In the genomic region with DNA sequence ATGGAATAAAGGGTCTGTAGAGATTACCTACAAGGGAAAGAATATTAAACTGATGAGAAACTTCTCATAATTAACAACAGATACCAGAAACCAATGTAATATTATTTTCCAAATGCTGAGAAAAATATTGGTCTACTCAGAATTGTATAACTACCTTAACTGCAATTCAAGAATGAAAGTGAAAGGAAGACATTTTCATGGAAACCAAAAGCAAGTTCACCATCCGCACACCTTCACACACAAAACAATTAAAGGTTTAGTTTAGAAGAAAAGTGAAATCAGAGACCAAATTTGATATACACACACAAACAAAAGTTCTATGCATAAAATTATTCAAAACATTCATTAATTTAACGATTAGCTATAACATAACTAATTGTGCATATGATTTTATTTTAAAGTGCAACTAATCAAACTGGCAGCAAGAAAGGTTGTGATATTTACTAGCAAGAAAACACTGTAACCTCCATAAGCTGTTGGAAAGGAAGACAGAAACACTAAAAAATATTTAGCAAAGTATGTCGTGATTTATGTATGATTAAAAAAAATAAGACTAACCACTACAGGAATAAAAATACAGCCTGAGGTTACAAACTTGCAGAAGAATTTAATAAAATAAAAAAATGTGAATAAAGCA, we compare ENCODE assay signal across 10 cellular contexts.
DNase-seq lines count a peak whose midpoint lies in the region; ATAC-seq lines count a peak whose summit lies in the region.
"Had no signal": no experiment of that assay in that cellular context is flagged by ENCODE, and none has a peak within 500 bp of the region (broad histone marks: within the 10 kb centered on the region; RNA-seq: fewer than 3 reads in every experiment).

No MANE protein-coding gene starts in this region.

- intact Hi-C loops in activated naive CD4-positive, alpha-beta T cell treated with anti-CD3 and anti-CD28 coated beads for 36 hours (cut with micrococcal nuclease): loop anchor here (5.0 kb wide), 1 partner anchor 145 kb away; no protein-coding TSS in a partner anchor

- CTCF ChIA-PET in activated naive CD4-positive, alpha-beta T cell treated with anti-CD3 and anti-CD28 coated beads for 36 hours (lab: Charles Lee): no interaction called here

- ATAC-seq in activated naive CD4-positive, alpha-beta T cell treated with anti-CD3 and anti-CD28 coated beads, Interleukin-2, amount 50 U/mL, for 72 hours: no peak
- ATAC-seq in GM21390 (IDR thresholded peaks at IDR 0.05; ENCODE audit: unreplicated experiment): peak; percentile 72
- ATAC-seq in left lobe of liver: peak; percentile 72
- ATAC-seq: left cardiac atrium had no signal

- H3K27ac Mint-ChIP-seq in activated naive CD4-positive, alpha-beta T cell treated with anti-CD3 and anti-CD28 coated beads for 36 hours: no peak overlapping the region
- H3K27ac Mint-ChIP-seq in activated naive CD4-positive, alpha-beta T cell treated with anti-CD3 and anti-CD28 coated beads, Interleukin-2, amount 50 U/mL, for 72 hours: no peak overlapping the region
- H3K27ac Mint-ChIP-seq: HFFc6 had no signal

- H3K27me3 Mint-ChIP-seq in activated naive CD4-positive, alpha-beta T cell treated with anti-CD3 and anti-CD28 coated beads for 36 hours (ENCODE audit: low read depth): no peaks in the 10 kb centered on the region

- no peaks in the 10 kb centered on the region for H3K9me3 Mint-ChIP-seq in activated naive CD4-positive, alpha-beta T cell treated with anti-CD3 and anti-CD28 coated beads for 36 hours
- peaks cover 0 to 3% of the 10 kb centered on the region in 2 donors for H3K9me3 Mint-ChIP-seq in activated naive CD4-positive, alpha-beta T cell treated with anti-CD3 and anti-CD28 coated beads, Interleukin-2, amount 50 U/mL, for 72 hours

- no peak for DNase-seq in activated naive CD4-positive, alpha-beta T cell treated with anti-CD3 and anti-CD28 coated beads for 36 hours
- no peak for DNase-seq in activated naive CD4-positive, alpha-beta T cell treated with anti-CD3 and anti-CD28 coated beads, Interleukin-2, amount 50 U/mL, for 72 hours (ENCODE audit: low spot score in 2 of 2)
- no peak for DNase-seq in left lobe of liver (ENCODE audit: low spot score)
- no peak for DNase-seq in DMS153 treated with DMSO at 0.1 percent for 48 hours (lab: John Stamatoyannopoulos, UW; ENCODE audit: unreplicated experiment)
- no peak for DNase-seq in stimulated activated CD8-positive, alpha-beta memory T cell treated with anti-CD3 and anti-CD28 coated beads, Interleukin-4, amount 100 ng/mL, for 48 hours
- DNase-seq in occipital lobe (lab: John Stamatoyannopoulos, UW): no peak
- DNase-seq: HFFc6, left cardiac atrium had no signal

- peak overlapping the region; percentile 23 for H3K27ac ChIP-seq in KOPT-K1 (ENCODE audit: low read depth, low read length, poor library complexity, severe bottlenecking)

- no peaks in the 10 kb centered on the region for H3K36me3 Mint-ChIP-seq in activated naive CD4-positive, alpha-beta T cell treated with anti-CD3 and anti-CD28 coated beads for 36 hours (ENCODE audit: low read depth)
- H3K36me3 Mint-ChIP-seq in activated naive CD4-positive, alpha-beta T cell treated with anti-CD3 and anti-CD28 coated beads, Interleukin-2, amount 50 U/mL, for 72 hours: no peaks in the 10 kb centered on the region

- H3K4me1 Mint-ChIP-seq in activated naive CD4-positive, alpha-beta T cell treated with anti-CD3 and anti-CD28 coated beads for 36 hours (ENCODE audit: low read depth): peaks cover 20% of the 10 kb centered on the region

- peak overlapping the region; percentile 9 for H3K4me3 Mint-ChIP-seq in activated naive CD4-positive, alpha-beta T cell treated with anti-CD3 and anti-CD28 coated beads for 36 hours
- H3K4me3 Mint-ChIP-seq: HFFc6 had no signal

- no peaks in the 10 kb centered on the region for H3K9me3 ChIP-seq in KOPT-K1 (ENCODE audit: insufficient read depth, low read length, poor library complexity, severe bottlenecking)

- H3K36me3 ChIP-seq in KOPT-K1 (ENCODE audit: insufficient read depth, low read length): no peaks in the 10 kb centered on the region

Comparison
In these comparisons a context has a peak if more than half of its experiments do, and no peak if none do; other contexts are left out.
1. ATAC-seq: peak in GM21390 (single experiment) and left lobe of liver (single experiment); none in activated naive CD4-positive, alpha-beta T cell treated with anti-CD3 and anti-CD28 coated beads, Interleukin-2, amount 50 U/mL, for 72 hours (0 of 2).